In genomic region chr15:67834249-67834592, GRCh38 we compare ENCODE assay signal across 9 cellular contexts. TPM values are rescaled to one million over a fixed set of nuclear protein-coding genes. Genes with fewer than 3 reads are reported as not detected.
DNase-seq lines count a peak whose midpoint lies in the region; FAIRE-seq and TF ChIP-seq lines count a peak whose summit lies in the region.
"Had no signal": no experiment of that assay in that cellular context is flagged by ENCODE, and none has a peak within 500 bp of the region (broad histone marks: within the 10 kb centered on the region; RNA-seq: fewer than 3 reads in every experiment).

No MANE protein-coding gene starts in this region.

- H3K36me3 Mint-ChIP-seq in nephron progenitor cell (ENCODE audit: low read depth): no peaks in the 10 kb centered on the region

- DNase-seq in BE2C (no peak), colonic mucosa (no peak), nephron progenitor cell (no peak), D721Med (ENCODE audit: insufficient read length, low spot score) (no peak), NK-92 (lab: John Stamatoyannopoulos, UW; ENCODE audit: unreplicated experiment) (no peak), CD1c-positive myeloid dendritic cell (ENCODE audit: extremely low spot score) (no peak), NCI-H1694 (lab: John Stamatoyannopoulos, UW) (no peak)
- DNase-seq: NCI-H2171 treated with DMSO at 0.1 percent for 48 hours had no signal

- H3K9ac ChIP-seq in HUES64 (ENCODE audit: low read depth, low read length): no peak overlapping the region
- H3K9ac ChIP-seq in colonic mucosa (ENCODE audit: low read depth in 2 of 2, low read length in 2 of 2): no peak overlapping the region

- no peak for TF ChIP-seq CTCF in BE2C (IDR thresholded peaks at IDR 0.05; ENCODE audit: low read depth, low read length)
- TF ChIP-seq CTCF in colonic mucosa (IDR thresholded peaks at IDR 0.05): no peak
- no peak for TF ChIP-seq CTCF in nephron progenitor cell (IDR thresholded peaks at IDR 0.05)
- TF ChIP-seq CTCF in D721Med (IDR thresholded peaks at IDR 0.05; ENCODE audit: insufficient read depth, missing control alignments): no peak

- FAIRE-seq in D721Med (lab: Jason Lieb, UNC): no peak

- intact Hi-C loops in colonic mucosa (cut with DNase I): loop anchor here (2.0 to 10.0 kb wide), 3 partner anchors 289 to 377 kb away; partner anchors contain the start of gene MAP2K5

- WGBS in HUES64: 0% methylated on average over 5 of the region's 7 CpGs

- H3K36me3 ChIP-seq in BE2C (no peaks in the 10 kb centered on the region), HUES64 (ENCODE audit: insufficient read depth, low read length) (no peaks in the 10 kb centered on the region), colonic mucosa (no peaks in the 10 kb centered on the region)

- H3K9me3 ChIP-seq in BE2C (no peaks in the 10 kb centered on the region), HUES64 (ENCODE audit: insufficient read depth, low read depth, low read length) (no peaks in the 10 kb centered on the region), colonic mucosa (no peaks in the 10 kb centered on the region)

- H3K27ac ChIP-seq in HUES64 (ENCODE audit: low read depth, low read length) (no peak overlapping the region), colonic mucosa (no peak overlapping the region)

- H3K4me1 ChIP-seq in BE2C (no peaks in the 10 kb centered on the region), HUES64 (ENCODE audit: insufficient read depth, low read length) (peaks cover 33% of the 10 kb centered on the region), colonic mucosa (peaks cover 26% of the 10 kb centered on the region)

- H3K27ac Mint-ChIP-seq in nephron progenitor cell: no peak overlapping the region

- H3K4me3 ChIP-seq in BE2C (ENCODE audit: low read depth, low read length): peak overlapping the region; percentile 42
- H3K4me3 ChIP-seq in HUES64 (ENCODE audit: low read length): peak overlapping the region; percentile 52
- peak overlapping the region; percentile 32 for H3K4me3 ChIP-seq in colonic mucosa

- H3K4me1 Mint-ChIP-seq in nephron progenitor cell: peaks cover 67% of the 10 kb centered on the region

- H3K4me3 Mint-ChIP-seq in nephron progenitor cell: peak overlapping the region; percentile 75

- H3K9me3 Mint-ChIP-seq in nephron progenitor cell: no peaks in the 10 kb centered on the region

- H3K27me3 ChIP-seq in BE2C (peaks cover 68% of the 10 kb centered on the region), HUES64 (ENCODE audit: insufficient read depth, low read length) (peaks cover 100% of the 10 kb centered on the region), colonic mucosa (peaks cover 69% of the 10 kb centered on the region)

- peaks cover 99% of the 10 kb centered on the region for H3K27me3 Mint-ChIP-seq in nephron progenitor cell (ENCODE audit: low read depth, poor library complexity)

RNA-seq across cellular contexts. Expression of gene RNU6-1, which starts 5.6 kb away (rescaled TPM):
- not detected for polyA plus RNA-seq in BE2C (2012; ENCODE audit: insufficient read depth, insufficient read length, low read depth)
- polyA plus RNA-seq in HUES64 (2013, experiment 1 of 2): under 0.01 TPM
- under 0.01 TPM for polyA plus RNA-seq in HUES64 (2013, experiment 2 of 2)
- total RNA-seq in colonic mucosa: not detected

RNA-seq across cellular contexts. Expression of gene SKOR1, which starts 8.9 kb away (rescaled TPM):
- 0.28 TPM for polyA plus RNA-seq in BE2C (2012; ENCODE audit: insufficient read depth, insufficient read length, low read depth)
- polyA plus RNA-seq in HUES64 (2013, experiment 1 of 2): 0.05 TPM
- polyA plus RNA-seq in HUES64 (2013, experiment 2 of 2): not detected
- total RNA-seq in colonic mucosa: under 1 TPM; 0.10 to 0.19 TPM
